Comparison of ENCODE assay signal across 8 cellular contexts in genomic region chr1:84301759-84302380, GRCh38. TPM values are rescaled to one million over a fixed set of nuclear protein-coding genes. Genes with fewer than 3 reads are reported as not detected.
A peak's percentile ranks its signal among the peaks of the same experiment; 100 is the strongest.
DNase-seq lines count a peak whose midpoint lies in the region; ATAC-seq, FAIRE-seq and TF ChIP-seq lines count a peak whose summit lies in the region.

No MANE protein-coding gene starts in this region.

- no peak for TF ChIP-seq CTCF in SU-DHL-6 (IDR thresholded peaks at IDR 0.05; ENCODE audit: insufficient read depth, low read length, poor library complexity, severe bottlenecking)
- TF ChIP-seq CTCF in omental fat pad (IDR thresholded peaks at IDR 0.05), result no peak

- no peaks in the 10 kb centered on the region for H3K9me2 ChIP-seq in SU-DHL-6 (replicated peaks; ENCODE audit: insufficient read depth, low read length)

- H3K9ac ChIP-seq in SU-DHL-6 (ENCODE audit: low read length) (peak overlapping the region; percentile 44), subcutaneous abdominal adipose tissue (ENCODE audit: low read length in 5 of 5) (peak overlapping the region in 4 of 5 donors; percentile 14 to 62 (median 50))

- H4K20me1 ChIP-seq in SU-DHL-6 (ENCODE audit: low read depth, low read length), result no peaks in the 10 kb centered on the region

- H3K4me1 ChIP-seq in subcutaneous abdominal adipose tissue (ENCODE audit: control insufficient read depth in 5 of 5, insufficient read depth in 5 of 5, low read length in 5 of 5), result peaks cover 2 to 50% (median 49%) of the 10 kb centered on the region in 5 donors

- peak overlapping the region; percentile 92 for H2AFZ ChIP-seq in SU-DHL-6 (ENCODE audit: low read depth, low read length, severe bottlenecking)

- H3K27me3 ChIP-seq in SU-DHL-6 (ENCODE audit: low read length) (no peaks in the 10 kb centered on the region), subcutaneous abdominal adipose tissue (ENCODE audit: control insufficient read depth in 5 of 5, insufficient read depth in 4 of 5, low read length in 5 of 5) (no peaks in the 10 kb centered on the region)

- DNase-seq in SHP77 treated with DMSO at 0.1 percent for 48 hours (lab: John Stamatoyannopoulos, UW), result peak; percentile 59
- DNase-seq in SHP77 (lab: John Stamatoyannopoulos, UW), result no peak
- no peak for DNase-seq in AG08396 (ENCODE audit: low spot score)
- no peak for DNase-seq in omental fat pad (ENCODE audit: low spot score)

- H3K79me2 ChIP-seq in SU-DHL-6 (ENCODE audit: insufficient read depth, low read length), result no peaks in the 10 kb centered on the region

- H3F3A ChIP-seq in SU-DHL-6 (ENCODE audit: insufficient read depth), result peaks cover 33% of the 10 kb centered on the region

- H3K36me3 ChIP-seq in SU-DHL-6 (ENCODE audit: low read length) (no peaks in the 10 kb centered on the region), subcutaneous abdominal adipose tissue (ENCODE audit: control insufficient read depth in 5 of 5, insufficient read depth in 5 of 5, low read length in 5 of 5) (no peaks in the 10 kb centered on the region)

- H3K4me2 ChIP-seq in SU-DHL-6 (ENCODE audit: low read depth, low read length, poor library complexity, severe bottlenecking), result peak overlapping the region; percentile 98

- H3K4me3 ChIP-seq in SU-DHL-6 (ENCODE audit: insufficient read depth, low read length, poor library complexity, severe bottlenecking) (peak overlapping the region; percentile 52), subcutaneous abdominal adipose tissue (ENCODE audit: low read depth in 1 of 5, low read length in 5 of 5) (peak overlapping the region; percentile 52 to 75 (median 60))

- H3K9me3 ChIP-seq in SU-DHL-6 (ENCODE audit: insufficient read depth, low read length), result no peaks in the 10 kb centered on the region
- H3K9me3 ChIP-seq in subcutaneous abdominal adipose tissue (ENCODE audit: control insufficient read depth in 5 of 5, low read length in 5 of 5), result peaks cover 0 to under 1% (median 0%) of the 10 kb centered on the region in 5 donors

- ATAC-seq in omental fat pad (ENCODE audit: low FRiP score), result no peak
- ATAC-seq in GM21367 (IDR thresholded peaks at IDR 0.05; ENCODE audit: unreplicated experiment), result no peak

- peak; percentile 97 for FAIRE-seq in islet of Langerhans (lab: Jason Lieb, UNC)

- H3K27ac ChIP-seq in SU-DHL-6 (ENCODE audit: low read depth, low read length) (peak overlapping the region; percentile 79), subcutaneous abdominal adipose tissue (ENCODE audit: low read depth, low read length) (peak overlapping the region; percentile 24)

RNA-seq across cellular contexts. Expression of gene SAMD13, which starts 0.4 kb away (rescaled TPM):
- total RNA-seq in omental fat pad, result 1 to 10 TPM in 1 of 4 donors, under 1 TPM in 2, not detected in 1; 0.63 to 1.3 (median 0.72) TPM
